Comparison of ENCODE assay signal across 1 cellular context in the genomic region with DNA sequence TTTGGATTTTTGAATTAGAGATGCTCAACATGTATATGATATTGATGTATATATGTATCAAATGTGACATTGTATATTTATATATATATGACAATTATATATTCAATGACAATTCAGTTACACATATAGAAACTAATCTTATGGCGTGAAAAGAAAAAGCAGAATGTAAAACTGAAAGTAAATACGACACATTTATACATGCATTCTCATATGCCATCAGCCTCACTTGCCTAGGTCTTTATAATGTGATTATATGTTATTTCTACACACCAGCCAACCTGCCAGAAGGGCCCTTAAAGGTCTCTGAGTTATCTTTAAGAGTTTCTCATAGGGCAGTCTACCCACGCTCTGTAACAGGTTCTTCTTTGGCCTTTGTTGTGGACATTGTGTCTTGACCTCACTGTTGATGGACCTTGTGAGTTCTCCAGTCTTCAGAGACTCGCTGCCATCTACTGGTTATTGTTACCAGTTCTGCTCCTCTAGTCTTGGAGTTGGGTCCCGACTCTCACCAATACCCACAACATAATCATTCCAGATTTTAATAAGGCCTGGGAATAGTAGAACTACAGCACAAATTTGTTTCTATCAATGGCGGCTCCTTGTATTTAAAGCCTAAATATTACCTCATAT.
TF ChIP-seq lines count a peak whose summit lies in the region.

No MANE protein-coding gene starts in this region.

TF ChIP-seq in WTC11, 78 proteins besides CTCF, POLR2A, EP300 and RAD21 (continued from another document):
- TF ChIP-seq, protein P1, sequence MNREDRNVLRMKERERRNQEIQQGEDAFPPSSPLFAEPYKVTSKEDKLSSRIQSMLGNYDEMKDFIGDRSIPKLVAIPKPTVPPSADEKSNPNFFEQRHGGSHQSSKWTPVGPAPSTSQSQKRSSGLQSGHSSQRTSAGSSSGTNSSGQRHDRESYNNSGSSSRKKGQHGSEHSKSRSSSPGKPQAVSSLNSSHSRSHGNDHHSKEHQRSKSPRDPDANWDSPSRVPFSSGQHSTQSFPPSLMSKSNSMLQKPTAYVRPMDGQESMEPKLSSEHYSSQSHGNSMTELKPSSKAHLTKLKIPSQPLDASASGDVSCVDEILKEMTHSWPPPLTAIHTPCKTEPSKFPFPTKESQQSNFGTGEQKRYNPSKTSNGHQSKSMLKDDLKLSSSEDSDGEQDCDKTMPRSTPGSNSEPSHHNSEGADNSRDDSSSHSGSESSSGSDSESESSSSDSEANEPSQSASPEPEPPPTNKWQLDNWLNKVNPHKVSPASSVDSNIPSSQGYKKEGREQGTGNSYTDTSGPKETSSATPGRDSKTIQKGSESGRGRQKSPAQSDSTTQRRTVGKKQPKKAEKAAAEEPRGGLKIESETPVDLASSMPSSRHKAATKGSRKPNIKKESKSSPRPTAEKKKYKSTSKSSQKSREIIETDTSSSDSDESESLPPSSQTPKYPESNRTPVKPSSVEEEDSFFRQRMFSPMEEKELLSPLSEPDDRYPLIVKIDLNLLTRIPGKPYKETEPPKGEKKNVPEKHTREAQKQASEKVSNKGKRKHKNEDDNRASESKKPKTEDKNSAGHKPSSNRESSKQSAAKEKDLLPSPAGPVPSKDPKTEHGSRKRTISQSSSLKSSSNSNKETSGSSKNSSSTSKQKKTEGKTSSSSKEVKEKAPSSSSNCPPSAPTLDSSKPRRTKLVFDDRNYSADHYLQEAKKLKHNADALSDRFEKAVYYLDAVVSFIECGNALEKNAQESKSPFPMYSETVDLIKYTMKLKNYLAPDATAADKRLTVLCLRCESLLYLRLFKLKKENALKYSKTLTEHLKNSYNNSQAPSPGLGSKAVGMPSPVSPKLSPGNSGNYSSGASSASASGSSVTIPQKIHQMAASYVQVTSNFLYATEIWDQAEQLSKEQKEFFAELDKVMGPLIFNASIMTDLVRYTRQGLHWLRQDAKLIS (CRISPR knock-in tag; IDR thresholded peaks at IDR 0.05; ENCODE audit: borderline replicate concordance) = no peak
- no peak for TF ChIP-seq NR1H2 (CRISPR knock-in tag; IDR thresholded peaks at IDR 0.05)
